Comparison of ENCODE assay signal across 16 cellular contexts in genomic region chr12:18990866-18991265, GRCh38.
DNase-seq lines count a peak whose midpoint lies in the region; ATAC-seq, FAIRE-seq and TF ChIP-seq lines count a peak whose summit lies in the region.
"Had no signal": no experiment of that assay in that cellular context is flagged by ENCODE, and none has a peak within 500 bp of the region (broad histone marks: within the 10 kb centered on the region; RNA-seq: fewer than 3 reads in every experiment).

No MANE protein-coding gene starts in this region.

- POLR2A ChIA-PET in K562 (lab: Yijun Ruan, JAX): no interaction called here

- no peak for TF ChIP-seq EP300 in K562 (IDR thresholded peaks at IDR 0.05; ENCODE audit: low read length)
- no peak for TF ChIP-seq EP300 in neural cell (conservative IDR thresholded peaks at IDR 0.05; ENCODE audit: poor library complexity, severe bottlenecking)
- TF ChIP-seq EP300 in tibial nerve (IDR thresholded peaks at IDR 0.05): no peak
- TF ChIP-seq EP300 in stomach (IDR thresholded peaks at IDR 0.05): no peak

- H3K27ac ChIP-seq in cardiac muscle cell: peak overlapping the region; percentile 46
- H3K27ac ChIP-seq in heart left ventricle: no peak overlapping the region
- no peak overlapping the region for H3K27ac ChIP-seq in K562 (ENCODE audit: extremely low read depth, low read depth, low read length)
- H3K27ac ChIP-seq in neural cell (ENCODE audit: low read length): no peak overlapping the region
- no peak overlapping the region for H3K27ac ChIP-seq in tibial nerve
- H3K27ac ChIP-seq in stomach: no peak overlapping the region
- H3K27ac ChIP-seq: HL-60 had no signal

- H3K9me2 ChIP-seq in neural cell (ENCODE audit: insufficient read depth, low read length): no peaks in the 10 kb centered on the region

- TF ChIP-seq CTCF in cardiac muscle cell (IDR thresholded peaks at IDR 0.05; ENCODE audit: low read depth, low read length): no peak
- TF ChIP-seq CTCF in heart left ventricle (IDR thresholded peaks at IDR 0.05): no peak
- no peak for TF ChIP-seq CTCF in K562 (IDR thresholded peaks at IDR 0.05 in 2 of 3, conservative IDR thresholded peaks at IDR 0.05 in 1 of 3; ENCODE audit: insufficient read depth in 2 of 3, low read depth in 1 of 3, low read length in 3 of 3)
- TF ChIP-seq CTCF in neural cell (IDR thresholded peaks at IDR 0.05; ENCODE audit: poor library complexity, severe bottlenecking): no peak
- TF ChIP-seq CTCF in tibial nerve (IDR thresholded peaks at IDR 0.05): no peak
- no peak for TF ChIP-seq CTCF in stomach (IDR thresholded peaks at IDR 0.05)

- H3K9me3 ChIP-seq in cardiac muscle cell (ENCODE audit: low read depth): no peaks in the 10 kb centered on the region
- no peaks in the 10 kb centered on the region for H3K9me3 ChIP-seq in heart left ventricle
- no peaks in the 10 kb centered on the region for H3K9me3 ChIP-seq in K562 (replicated peaks; ENCODE audit: control insufficient read depth, insufficient read depth, low read depth, low read length)
- no peaks in the 10 kb centered on the region for H3K9me3 ChIP-seq in neural cell (ENCODE audit: low read length)
- H3K9me3 ChIP-seq in tibial nerve: no peaks in the 10 kb centered on the region
- no peaks in the 10 kb centered on the region for H3K9me3 ChIP-seq in stomach
- H3K9me3 ChIP-seq: Caco-2, HAP-1 had no signal

- H3K27me3 ChIP-seq in cardiac muscle cell: no peaks in the 10 kb centered on the region
- no peaks in the 10 kb centered on the region for H3K27me3 ChIP-seq in heart left ventricle
- no peaks in the 10 kb centered on the region for H3K27me3 ChIP-seq in K562 (ENCODE audit: control insufficient read depth in 2 of 2, insufficient read depth in 2 of 2, low read length in 2 of 2)
- no peaks in the 10 kb centered on the region for H3K27me3 ChIP-seq in neural cell (ENCODE audit: insufficient read depth, low read depth, low read length)
- H3K27me3 ChIP-seq in tibial nerve: no peaks in the 10 kb centered on the region
- no peaks in the 10 kb centered on the region for H3K27me3 ChIP-seq in stomach

- DNase-seq in cardiac muscle cell (ENCODE audit: low read depth in 1 of 2, low spot score in 1 of 2): peak in 1 of 2 donors; percentile 78
- DNase-seq in heart left ventricle: no peak
- DNase-seq in K562 (ENCODE audit: extremely low read depth in 1 of 4, low spot score in 3 of 4): no peak
- DNase-seq in GF-D8 (lab: John Stamatoyannopoulos, UW): no peak
- DNase-seq in tibial nerve (ENCODE audit: low spot score in 2 of 2): no peak
- DNase-seq in stomach: no peak
- DNase-seq: Caco-2, DMS153, NCI-H1930, NCI-H524 treated with DMSO at 0.1 percent for 48 hours, PC-3 had no signal

- H3K9ac ChIP-seq in K562 (ENCODE audit: insufficient read depth in 1 of 2, low read depth in 2 of 2, low read length in 2 of 2): no peak overlapping the region
- no peak overlapping the region for H3K9ac ChIP-seq in neural cell (ENCODE audit: low read length)

- H3K4me2 ChIP-seq in K562 (ENCODE audit: insufficient read depth, low read length) (no peak overlapping the region), neural cell (ENCODE audit: low read length) (no peak overlapping the region)

- TF ChIP-seq RAD21 in K562 (CRISPR knock-in tag; conservative IDR thresholded peaks at IDR 0.05 in 1 of 2, IDR thresholded peaks at IDR 0.05 in 1 of 2) (no peak), neural cell (conservative IDR thresholded peaks at IDR 0.05) (no peak)

- intact Hi-C loops in heart left ventricle (cut with DNase I): loop anchor here in 1 of 10 donors (10.0 kb wide), 1 partner anchor 686 kb away; no protein-coding TSS in a partner anchor
- intact Hi-C loops in K562 (cut with micrococcal nuclease): no loop called here
- intact Hi-C loops in stomach (cut with DNase I; ENCODE audit: low total_unique reads): no loop called here

- H4K20me1 ChIP-seq in K562 (replicated peaks; ENCODE audit: control insufficient read depth, insufficient read depth, low read length) (no peaks in the 10 kb centered on the region), neural cell (ENCODE audit: insufficient read depth) (no peaks in the 10 kb centered on the region)

- no peaks in the 10 kb centered on the region for H3K79me2 ChIP-seq in K562 (ENCODE audit: control insufficient read depth, insufficient read depth, low read length)
- no peaks in the 10 kb centered on the region for H3K79me2 ChIP-seq in neural cell (replicated peaks; ENCODE audit: insufficient read depth, low read length)

- H3K36me3 ChIP-seq in cardiac muscle cell (no peaks in the 10 kb centered on the region), heart left ventricle (no peaks in the 10 kb centered on the region), K562 (ENCODE audit: control insufficient read depth, insufficient read depth, low read length) (no peaks in the 10 kb centered on the region), neural cell (ENCODE audit: insufficient read depth, low read length) (no peaks in the 10 kb centered on the region), tibial nerve (no peaks in the 10 kb centered on the region), stomach (no peaks in the 10 kb centered on the region)
- H3K36me3 ChIP-seq: HAP-1 had no signal

- in situ Hi-C loops in K562 (cut with MboI): no loop called here

- 0 out of 2 replicates have a peak overlapping the region, but pooled peaks have one; percentile 45 for H2AFZ ChIP-seq in K562 (ENCODE audit: low read depth, low read length)
- H2AFZ ChIP-seq in neural cell (ENCODE audit: low read depth, low read length): no peak overlapping the region

- no peaks in the 10 kb centered on the region for H3K9me1 ChIP-seq in K562 (ENCODE audit: control insufficient read depth, insufficient read depth, low read length)

- H3F3A ChIP-seq in neural cell (ENCODE audit: insufficient read depth, low read length, poor library complexity, severe bottlenecking): no peaks in the 10 kb centered on the region

- ATAC-seq in heart left ventricle (no peak), K562 (no peak), GM18520 (IDR thresholded peaks at IDR 0.05; ENCODE audit: unreplicated experiment) (no peak)
- ATAC-seq: PC-3 had no signal

- 23 to 47% (median 38%) methylated on average over 2 of the region's 2 CpGs for WGBS in heart left ventricle, 4 donors
- 0% methylated on average over 2 of the region's 2 CpGs for WGBS in K562 (ENCODE audit: insufficient coverage, low coverage, missing lambda C conversion rate)
- 29 to 61% methylated on average over 2 of the region's 2 CpGs for WGBS in tibial nerve, 2 donors
- 66 to 81% (median 76%) methylated on average over 2 of the region's 2 CpGs for WGBS in stomach, 5 donors

- H3K4me3 ChIP-seq in cardiac muscle cell (no peak overlapping the region), heart left ventricle (no peak overlapping the region), K562 (no peak overlapping the region), neural cell (ENCODE audit: low read length) (no peak overlapping the region), tibial nerve (no peak overlapping the region), stomach (no peak overlapping the region)
- H3K4me3 ChIP-seq: HAP-1 had no signal

- no peak for FAIRE-seq in K562 (lab: Jason Lieb, UNC)
- FAIRE-seq: HTR-8/SVneo had no signal

- H3K4me1 ChIP-seq in cardiac muscle cell (ENCODE audit: low read depth): peaks cover 19% of the 10 kb centered on the region
- H3K4me1 ChIP-seq in heart left ventricle: peaks cover 0 to 8% (median 2%) of the 10 kb centered on the region in 12 donors
- no peaks in the 10 kb centered on the region for H3K4me1 ChIP-seq in K562 (replicated peaks in 1 of 2; ENCODE audit: control insufficient read depth in 2 of 2, insufficient read depth in 2 of 2, low read length in 2 of 2)
- no peaks in the 10 kb centered on the region for H3K4me1 ChIP-seq in tibial nerve
- no peaks in the 10 kb centered on the region for H3K4me1 ChIP-seq in stomach
- H3K4me1 ChIP-seq: Caco-2 had no signal

- BruUV-seq in K562 (replicated peaks; lab: Mats Ljungman, UMichigan): no TSS peak

- no peak for TF ChIP-seq POLR2A in heart left ventricle (IDR thresholded peaks at IDR 0.05)
- no peak for TF ChIP-seq POLR2A in K562 (conservative IDR thresholded peaks at IDR 0.05)
- TF ChIP-seq POLR2A in tibial nerve (IDR thresholded peaks at IDR 0.05): no peak
- TF ChIP-seq POLR2A in stomach (IDR thresholded peaks at IDR 0.05): no peak

- CTCF ChIA-PET in K562 (lab: Yijun Ruan, JAX; ENCODE audit: low intra/inter-chr PET ratio): no interaction called here

TF ChIP-seq in K562, 482 proteins besides CTCF, POLR2A, EP300 and RAD21 (continues in another document):
- no peak for TF ChIP-seq KAT8 (IDR thresholded peaks at IDR 0.05; ENCODE audit: low read depth)
- no peak for TF ChIP-seq CGGBP1 (CRISPR knock-in tag; IDR thresholded peaks at IDR 0.05)
- TF ChIP-seq USF2 (CRISPR knock-in tag; IDR thresholded peaks at IDR 0.05): no peak
- TF ChIP-seq RNF2 (IDR thresholded peaks at IDR 0.05): no peak
- TF ChIP-seq NFE2 (IDR thresholded peaks at IDR 0.05; ENCODE audit: low read depth): 0 out of 2 replicates have a peak, but pooled peaks have one; percentile 21

TF ChIP-seq in neural cell, 6 proteins besides CTCF, POLR2A, EP300 and RAD21:
- TF ChIP-seq SMC3 (conservative IDR thresholded peaks at IDR 0.05; ENCODE audit: poor library complexity): no peak
- peak; percentile 27 for TF ChIP-seq POLR2AphosphoS5 (IDR thresholded peaks at IDR 0.05)
TF ChIP-seq in neural cell: peak in this region for 1.
